Comparison of ENCODE assay signal across 8 cellular contexts in genomic region chr6:31660998-31661866, GRCh38. TPM values are rescaled to one million over a fixed set of nuclear protein-coding genes. Genes with fewer than 3 reads are reported as not detected.
A peak's percentile ranks its signal among the peaks of the same experiment; 100 is the strongest.
DNase-seq lines count a peak whose midpoint lies in the region; ATAC-seq, FAIRE-seq and TF ChIP-seq lines count a peak whose summit lies in the region.
"Had no signal": no experiment of that assay in that cellular context is flagged by ENCODE, and none has a peak within 500 bp of the region (broad histone marks: within the 10 kb centered on the region; RNA-seq: fewer than 3 reads in every experiment).

No MANE protein-coding gene starts in this region.

- peaks cover 3 to 13% of the 10 kb centered on the region in 2 donors for H3K4me1 ChIP-seq in small intestine (ENCODE audit: control insufficient read depth in 2 of 2, insufficient read depth in 1 of 2, low read depth in 1 of 2, low read length in 1 of 2)

- H3K27me3 ChIP-seq in WERI-Rb-1 (ENCODE audit: insufficient read depth, low read depth, severe bottlenecking) (no peaks in the 10 kb centered on the region), small intestine (ENCODE audit: control insufficient read depth in 2 of 2, insufficient read depth in 2 of 2, low read length in 2 of 2) (no peaks in the 10 kb centered on the region)

- DNase-seq in HCEC 1CT (peak; percentile 34), WERI-Rb-1 (no peak), glutamatergic neuron (no peak), small intestine (peak; percentile 43), RKO (ENCODE audit: low spot score) (no peak), T-helper 9 cell (no peak)

- H3K27ac Mint-ChIP-seq in glutamatergic neuron (ENCODE audit: unreplicated experiment), result peak overlapping the region; percentile 50

- peaks cover 58% of the 10 kb centered on the region for H3K36me3 ChIP-seq in WERI-Rb-1
- H3K36me3 ChIP-seq in small intestine (ENCODE audit: control insufficient read depth in 2 of 2, insufficient read depth in 2 of 2, low read length in 2 of 2), result peaks cover 2 to 5% of the 10 kb centered on the region in 2 donors

- no peak for ATAC-seq in GM19328 (IDR thresholded peaks at IDR 0.05; ENCODE audit: unreplicated experiment)

- peaks cover 11% of the 10 kb centered on the region for H3K9me3 Mint-ChIP-seq in glutamatergic neuron (ENCODE audit: unreplicated experiment)

- no peaks in the 10 kb centered on the region for H3K36me3 Mint-ChIP-seq in glutamatergic neuron (ENCODE audit: unreplicated experiment)

- peaks cover 28% of the 10 kb centered on the region for H3K4me1 Mint-ChIP-seq in glutamatergic neuron (ENCODE audit: low read depth, unreplicated experiment)

- H3K4me3 Mint-ChIP-seq in glutamatergic neuron (ENCODE audit: unreplicated experiment), result peak overlapping the region; percentile 83

- 33 to 52% (median 49%) methylated on average over 15 of the region's 15 CpGs for WGBS in small intestine, 3 donors

- TF ChIP-seq CTCF in WERI-Rb-1 (IDR thresholded peaks at IDR 0.05; ENCODE audit: low read depth, low read length) (no peak), glutamatergic neuron (IDR thresholded peaks at IDR 0.05; ENCODE audit: partially characterized antibody, unreplicated experiment) (no peak)

- no peak for FAIRE-seq in small intestine (lab: Jason Lieb, UNC)
- FAIRE-seq: TTC549 had no signal

- H3K4me3 ChIP-seq in WERI-Rb-1 (ENCODE audit: low read depth, low read length), result peak overlapping the region; percentile 88
- peak overlapping the region; percentile 66 to 72 for H3K4me3 ChIP-seq in small intestine (ENCODE audit: low read depth in 1 of 2, low read length in 2 of 2)

- no peaks in the 10 kb centered on the region for H3K9me3 ChIP-seq in WERI-Rb-1 (ENCODE audit: severe bottlenecking)
- H3K9me3 ChIP-seq in small intestine (ENCODE audit: control insufficient read depth, low read depth), result no peaks in the 10 kb centered on the region

- H3K27me3 Mint-ChIP-seq in glutamatergic neuron (ENCODE audit: unreplicated experiment), result peaks cover 21% of the 10 kb centered on the region

- H3K27ac ChIP-seq in WERI-Rb-1 (peak overlapping the region; percentile 79), small intestine (ENCODE audit: low read depth in 1 of 2, low read length in 1 of 2) (peak overlapping the region; percentile 69 to 96)

RNA-seq across cellular contexts. Expression of gene C6orf47, which starts 0.7 kb away (rescaled TPM):
- total RNA-seq in glutamatergic neuron (ENCODE audit: unreplicated experiment), result 28.8 TPM
- polyA plus RNA-seq in small intestine, result 10 to 100 TPM; 17.3 to 29.1 (median 23.0) TPM

RNA-seq across cellular contexts. Expression of gene GPANK1, which starts 3.6 kb away (rescaled TPM):
- total RNA-seq in glutamatergic neuron (ENCODE audit: unreplicated experiment), result 30.1 TPM
- polyA plus RNA-seq in small intestine, result 10 to 100 TPM; 14.8 to 30.2 (median 19.2) TPM

RNA-seq across cellular contexts. Expression of gene CSNK2B, which starts 4.6 kb away (rescaled TPM):
- 214 TPM for total RNA-seq in glutamatergic neuron (ENCODE audit: unreplicated experiment)
- 100 to 1,000 TPM; 185 to 231 (median 223) TPM for polyA plus RNA-seq in small intestine

RNA-seq across cellular contexts. Expression of gene APOM, which starts 5.5 kb away (rescaled TPM):
- total RNA-seq in glutamatergic neuron (ENCODE audit: unreplicated experiment), result 1.5 TPM
- 1 to 10 TPM; 7.2 to 8.9 (median 7.4) TPM for polyA plus RNA-seq in small intestine

RNA-seq across cellular contexts. Expression of gene LY6G5B, which starts 8.5 kb away (rescaled TPM):
- 43.1 TPM for total RNA-seq in glutamatergic neuron (ENCODE audit: unreplicated experiment)
- polyA plus RNA-seq in small intestine, result 1 to 10 TPM; 3.8 to 4.5 (median 3.9) TPM

Comparison
In these comparisons a context has a peak if more than half of its experiments do, and no peak if none do; other contexts are left out.
1. DNase-seq: peak in HCEC 1CT (single experiment) and small intestine (single experiment); none in WERI-Rb-1 (single experiment), glutamatergic neuron (single experiment), RKO (single experiment) and T-helper 9 cell (single experiment).